In genomic region chr19:34513767-34514166, GRCh38 we compare ENCODE assay signal across 24 cellular contexts. TPM values are rescaled to one million over a fixed set of nuclear protein-coding genes. Genes with fewer than 3 reads are reported as not detected.
DNase-seq lines count a peak whose midpoint lies in the region; ATAC-seq and TF ChIP-seq lines count a peak whose summit lies in the region.
"Had no signal": no experiment of that assay in that cellular context is flagged by ENCODE, and none has a peak within 500 bp of the region (broad histone marks: within the 10 kb centered on the region; RNA-seq: fewer than 3 reads in every experiment).

No MANE protein-coding gene starts in this region.

- CTCF ChIA-PET in IMR-90 (lab: Yijun Ruan, JAX): no interaction called here

- H3K14ac ChIP-seq in IMR-90 (replicated peaks; ENCODE audit: low read depth, low read length): no peak overlapping the region
- no peak overlapping the region for H3K14ac ChIP-seq in neuronal stem cell (ENCODE audit: low read length)

- H2BK5ac ChIP-seq in IMR-90 (ENCODE audit: low read depth, low read length, poor library complexity, severe bottlenecking): no peak overlapping the region
- H2BK5ac ChIP-seq in neuronal stem cell (ENCODE audit: low read length): peak overlapping the region; percentile 53

- no peaks in the 10 kb centered on the region for H3K27me3 ChIP-seq in right atrium auricular region
- H3K27me3 ChIP-seq in IMR-90 (ENCODE audit: control insufficient read depth, insufficient read depth, low read length): peaks cover 9% of the 10 kb centered on the region; the same call in 1 of the 2 replicates
- H3K27me3 ChIP-seq in neuronal stem cell (ENCODE audit: control insufficient read depth in 3 of 3, insufficient read depth in 3 of 3, low read depth in 1 of 3, low read length in 3 of 3): peaks cover 0 to 2% (median 0%) of the 10 kb centered on the region in 3 experiments
- H3K27me3 ChIP-seq: BE2C, BLaER1 had no signal

- H2AK5ac ChIP-seq in IMR-90 (ENCODE audit: low read depth, low read length): no peak overlapping the region
- no peak overlapping the region for H2AK5ac ChIP-seq in neuronal stem cell (ENCODE audit: low read depth, low read length)

- no peaks in the 10 kb centered on the region for H3K79me1 ChIP-seq in IMR-90 (ENCODE audit: low read depth in 1 of 2, low read length in 2 of 2)
- no peaks in the 10 kb centered on the region for H3K79me1 ChIP-seq in neuronal stem cell (ENCODE audit: low read depth, low read length)

- TF ChIP-seq CTCF in right atrium auricular region (IDR thresholded peaks at IDR 0.05): no peak
- TF ChIP-seq CTCF in IMR-90 (conservative IDR thresholded peaks at IDR 0.05; ENCODE audit: low read depth, low read length): no peak

- H2BK120ac ChIP-seq in IMR-90 (ENCODE audit: low read depth, low read length) (no peak overlapping the region), neuronal stem cell (ENCODE audit: low read depth, low read length) (no peak overlapping the region)

- no peak overlapping the region for H2BK15ac ChIP-seq in IMR-90 (ENCODE audit: low read depth, low read length)
- no peak overlapping the region for H2BK15ac ChIP-seq in neuronal stem cell (ENCODE audit: low read length)

- no peak overlapping the region for H2BK20ac ChIP-seq in IMR-90 (ENCODE audit: low read depth, low read length)

- no peak overlapping the region for H3K56ac ChIP-seq in IMR-90 (ENCODE audit: extremely low read depth, insufficient read depth, low read length)

- no peak overlapping the region for H3K23ac ChIP-seq in IMR-90 (ENCODE audit: low read depth, low read length)
- no peak overlapping the region for H3K23ac ChIP-seq in neuronal stem cell (ENCODE audit: low read depth, low read length, poor library complexity)

- H3K4me2 ChIP-seq in IMR-90 (ENCODE audit: low read depth, low read length) (no peak overlapping the region), neuronal stem cell (ENCODE audit: insufficient read depth, low read length, poor library complexity, severe bottlenecking) (no peak overlapping the region)
- H3K4me2 ChIP-seq: BLaER1 had no signal

- DNase-seq in cardiac septum (ENCODE audit: low spot score) (peak; percentile 50), right atrium auricular region (ENCODE audit: low spot score) (no peak), IMR-90 (no peak), neuronal stem cell (ENCODE audit: low spot score) (no peak), mucosa of gallbladder (ENCODE audit: low spot score) (no peak), AML-193 (lab: John Stamatoyannopoulos, UW) (no peak)
- DNase-seq: ACHN; BE2C; C1 segment of cervical spinal cord; CD4-positive, alpha-beta memory T cell; CD4-positive, CD25-positive, alpha-beta regulatory T cell; CD8-positive, alpha-beta memory T cell; COR-L47; DMS 273 treated with DMSO at 0.1 percent for 48 hours; DMS153; DMS53; DMS79; DND-41; EL; GDM1 had no signal

- H3K4ac ChIP-seq in IMR-90 (ENCODE audit: low read depth, low read length) (no peak overlapping the region), neuronal stem cell (ENCODE audit: low read length) (no peak overlapping the region)

- H4K91ac ChIP-seq in IMR-90 (ENCODE audit: insufficient read depth, low read depth, low read length) (no peak overlapping the region), neuronal stem cell (ENCODE audit: low read depth, low read length, poor library complexity) (no peak overlapping the region)

- peak overlapping the region; percentile 55 for H2AK9ac ChIP-seq in IMR-90 (replicated peaks; ENCODE audit: low read depth, low read length, poor library complexity)

- no peak overlapping the region for H3K4me3 ChIP-seq in right atrium auricular region
- H3K4me3 ChIP-seq in IMR-90 (ENCODE audit: insufficient read depth, low read depth, low read length): no peak overlapping the region
- no peak overlapping the region for H3K4me3 ChIP-seq in neuronal stem cell (ENCODE audit: low read length in 2 of 2)
- H3K4me3 ChIP-seq: BLaER1, GM12878 had no signal

- H3K18ac ChIP-seq in IMR-90 (ENCODE audit: low read depth, low read length) (no peak overlapping the region), neuronal stem cell (ENCODE audit: low read length) (no peak overlapping the region)

- H3K9ac ChIP-seq in IMR-90 (ENCODE audit: low read depth, low read length) (no peak overlapping the region), neuronal stem cell (ENCODE audit: low read depth, low read length, poor library complexity) (no peak overlapping the region)
- H3K9ac ChIP-seq: BLaER1 had no signal

- dilution Hi-C loops in IMR-90 (cut with HindIII; ENCODE audit: low sequenced_read_pairs, unreplicated experiment): no loop called here

- POLR2A ChIA-PET in IMR-90 (lab: Charles Lee; ENCODE audit: unreplicated experiment): no interaction called here

- no peak overlapping the region for H4K5ac ChIP-seq in IMR-90 (ENCODE audit: low read depth, low read length)

- in situ Hi-C loops in IMR-90 (cut with MboI; ENCODE audit: low sequenced_read_pairs): no loop called here

- peaks cover 0 to 4% of the 10 kb centered on the region in 2 donors for H3K9me3 ChIP-seq in right atrium auricular region
- peaks cover 6% of the 10 kb centered on the region for H3K9me3 ChIP-seq in IMR-90 (ENCODE audit: control insufficient read depth, insufficient read depth, low read length)
- peaks cover 3 to 4% of the 10 kb centered on the region in 2 donors for H3K9me3 ChIP-seq in neuronal stem cell (replicated peaks in 1 of 2; ENCODE audit: control insufficient read depth in 2 of 2, insufficient read depth in 1 of 2, low read depth in 1 of 2, low read length in 2 of 2)
- H3K9me3 ChIP-seq: BE2C had no signal

- 67% methylated on average over 2 of the region's 6 CpGs; no CpG with 5 or more reads in 1 of the 2 experiments for WGBS in IMR-90 (ENCODE audit: extremely low coverage in 2 of 2, insufficient read length in 1 of 2), 2 experiments
- no CpG with 5 or more reads among the region's 6 CpGs for WGBS in neuronal stem cell (ENCODE audit: extremely low coverage in 2 of 2, insufficient read length in 2 of 2, insufficient replicate concordance in 1 of 2), 2 donors

- no TSS peak for BruUV-seq in IMR-90 (replicated peaks; lab: Mats Ljungman, UMichigan)

- intact Hi-C loops in cardiac septum (cut with DNase I) (no loop called here), IMR-90 (cut with micrococcal nuclease) (no loop called here)

- H3K36me3 ChIP-seq in right atrium auricular region (no peaks in the 10 kb centered on the region), IMR-90 (ENCODE audit: control insufficient read depth, insufficient read depth, low read length) (no peaks in the 10 kb centered on the region), neuronal stem cell (replicated peaks in 1 of 2; ENCODE audit: control insufficient read depth in 2 of 2, insufficient read depth in 2 of 2, low read length in 2 of 2) (no peaks in the 10 kb centered on the region)
- H3K36me3 ChIP-seq: BE2C, BLaER1 had no signal

- H4K8ac ChIP-seq in IMR-90 (ENCODE audit: low read depth in 2 of 2, low read length in 2 of 2) (no peak overlapping the region), neuronal stem cell (ENCODE audit: low read depth, low read length) (no peak overlapping the region)

- no peak overlapping the region for H3K27ac ChIP-seq in right atrium auricular region
- no peak overlapping the region for H3K27ac ChIP-seq in IMR-90 (ENCODE audit: insufficient read depth, low read length)
- H3K27ac ChIP-seq in neuronal stem cell (replicated peaks; ENCODE audit: low read length): no peak overlapping the region
- H3K27ac ChIP-seq: 22Rv1, BLaER1 had no signal

- no peaks in the 10 kb centered on the region for H3K9me1 ChIP-seq in IMR-90 (ENCODE audit: insufficient read depth, low read length)

- H3K4me1 ChIP-seq in right atrium auricular region (no peaks in the 10 kb centered on the region), IMR-90 (ENCODE audit: control insufficient read depth, insufficient read depth, low read length) (no peaks in the 10 kb centered on the region), neuronal stem cell (ENCODE audit: control insufficient read depth in 2 of 2, insufficient read depth in 1 of 2, low read depth in 1 of 2, low read length in 2 of 2) (no peaks in the 10 kb centered on the region)
- H3K4me1 ChIP-seq: BE2C, BLaER1 had no signal

- no peak overlapping the region for H2BK12ac ChIP-seq in neuronal stem cell (ENCODE audit: low read length)

- no peak overlapping the region for H2AFZ ChIP-seq in IMR-90 (replicated peaks; ENCODE audit: low read length, poor library complexity)
- no peak overlapping the region for H2AFZ ChIP-seq in neuronal stem cell (ENCODE audit: low read length)

- TF ChIP-seq POLR2A in IMR-90 (IDR thresholded peaks at IDR 0.05; ENCODE audit: low read depth, low read length): no peak

- no peak for ATAC-seq in IMR-90 (ENCODE audit: low read depth)
- ATAC-seq: GM12878 had no signal

- TF ChIP-seq RAD21 in IMR-90 (IDR thresholded peaks at IDR 0.05; ENCODE audit: low read length): no peak

- H4K20me1 ChIP-seq in IMR-90 (ENCODE audit: insufficient read depth, low read length): no peaks in the 10 kb centered on the region
- H4K20me1 ChIP-seq: BLaER1 had no signal

TF ChIP-seq in IMR-90, 13 proteins besides CTCF, POLR2A, EP300 and RAD21 (continues in another document):
- TF ChIP-seq NFE2L2 (IDR thresholded peaks at IDR 0.05; ENCODE audit: low read depth, low read length) (no peak), CEBPB (IDR thresholded peaks at IDR 0.05; ENCODE audit: low read depth, low read length) (no peak), FOS (IDR thresholded peaks at IDR 0.05; ENCODE audit: low read depth, low read length) (no peak), BHLHE40 (IDR thresholded peaks at IDR 0.05; ENCODE audit: low read depth, low read length) (no peak), MAZ (IDR thresholded peaks at IDR 0.05; ENCODE audit: borderline replicate concordance, low read depth, low read length) (no peak), RFX5 (IDR thresholded peaks at IDR 0.05; ENCODE audit: low read depth, low read length) (no peak), MXI1 (IDR thresholded peaks at IDR 0.05; ENCODE audit: borderline replicate concordance, low read depth, low read length) (no peak), MAFK (IDR thresholded peaks at IDR 0.05; ENCODE audit: low read depth, low read length) (no peak), USF2 (IDR thresholded peaks at IDR 0.05; ENCODE audit: low read depth, low read length) (no peak)

RNA-seq across cellular contexts. Expression of gene WTIP, which starts 32.2 kb away (rescaled TPM):
- total RNA-seq in cardiac septum: 34.7 TPM
- 10 to 100 TPM in 1 of 2 donors, 1 to 10 TPM in 1; 8.3 to 32.3 TPM for total RNA-seq in right atrium auricular region
- 35.0 and 48.9 TPM in 2 replicates for total RNA-seq in IMR-90 (2012; rRNA removed)
- polyA plus RNA-seq in IMR-90 (2012; rRNA removed): 30.3 and 30.7 TPM in 2 replicates
- 25.9 and 38.5 TPM in 2 replicates for polyA plus RNA-seq in IMR-90 (2012; cell fraction: cytosol; rRNA removed)
- polyA plus RNA-seq in IMR-90 (2012; cell fraction: nucleus; rRNA removed; ENCODE audit: low replicate concordance): 19.3 and 41.0 TPM in 2 replicates
- polyA plus RNA-seq in neuronal stem cell (2013, experiment 1 of 2): 12.5 TPM
- 10.5 TPM for polyA plus RNA-seq in neuronal stem cell (2013, experiment 2 of 2)
- 24.0 TPM for total RNA-seq in mucosa of gallbladder
- polyA plus RNA-seq: CD14-positive monocyte; CD4-positive, alpha-beta memory T cell; CD4-positive, CD25-positive, alpha-beta regulatory T cell; CD8-positive, alpha-beta memory T cell had no signal
